21 cellular contexts compared by ENCODE assay signal in the genomic region with DNA sequence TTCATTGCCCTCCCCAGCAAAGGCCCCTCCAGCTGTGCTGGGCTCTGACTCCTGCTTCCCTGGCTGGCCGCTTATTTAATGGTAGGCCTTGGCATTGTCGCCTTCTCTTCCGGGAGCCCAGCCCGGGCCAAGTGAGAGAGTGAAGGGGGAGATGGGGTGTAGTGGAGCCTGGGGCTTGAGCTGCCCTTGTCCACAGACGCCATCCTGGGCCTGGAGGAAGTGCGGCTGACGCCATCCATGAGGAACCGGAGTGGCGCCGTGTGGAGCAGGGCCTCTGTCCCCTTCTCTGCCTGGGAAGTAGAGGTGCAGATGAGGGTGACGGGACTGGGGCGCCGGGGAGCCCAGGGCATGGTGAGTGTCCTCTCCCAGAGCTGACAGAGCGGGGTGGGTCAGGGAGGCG. TPM values are rescaled to one million over a fixed set of nuclear protein-coding genes. Genes with fewer than 3 reads are reported as not detected.
A peak's percentile ranks its signal among the peaks of the same experiment; 100 is the strongest.
DNase-seq lines count a peak whose midpoint lies in the region; ATAC-seq and TF ChIP-seq lines count a peak whose summit lies in the region.
"Had no signal": no experiment of that assay in that cellular context is flagged by ENCODE, and none has a peak within 500 bp of the region (broad histone marks: within the 10 kb centered on the region; RNA-seq: fewer than 3 reads in every experiment).

No MANE protein-coding gene starts in this region.

- H3K36me3 ChIP-seq in prostate gland (no peaks in the 10 kb centered on the region), PC-3 (ENCODE audit: low read depth, low read length) (no peaks in the 10 kb centered on the region)
- H3K36me3 ChIP-seq: BLaER1 treated with 17β-estradiol and CSF1 and Interleukin-3, amounts not matched to agents 10 nM and 100 nM had no signal

- ATAC-seq in right cardiac atrium (no peak), left ventricle myocardium superior (no peak), HG02798 (IDR thresholded peaks at IDR 0.05; ENCODE audit: poor library complexity, unreplicated experiment) (no peak), PC-3 (no peak)
- no peak for ATAC-seq in stimulated activated naive CD8-positive, alpha-beta T cell treated with anti-CD3 and anti-CD28 coated beads, Interleukin-15, Interleukin-2, amounts not matched to agents 100 U/mL and 50 U/mL, for 24 hours

- DNase-seq in right cardiac atrium (peak in 2 of 3 donors; percentile 19 to 44), left ventricle myocardium superior (no peak), prostate gland (ENCODE audit: low spot score) (no peak), PC-3 (no peak)
- DNase-seq in stimulated activated naive CD8-positive, alpha-beta T cell treated with anti-CD3 and anti-CD28 coated beads, Interleukin-15, Interleukin-2, amounts not matched to agents 100 U/mL and 50 U/mL, for 24 hours: no peak
- DNase-seq: CD8-positive, alpha-beta memory T cell; DMS53; EL; NCI-H1048; NCI-H1436; NCI-H2029; NCI-H2171 treated with DMSO at 0.1 percent for 48 hours; NCI-H446 treated with DMSO at 0.1 percent for 48 hours; NCI-H69; SIG-M5 had no signal

- POLR2A ChIA-PET in PC-3 (lab: Charles Lee; ENCODE audit: unreplicated experiment): no interaction called here

- peaks cover 3% of the 10 kb centered on the region for H3K4me1 ChIP-seq in right cardiac atrium (ENCODE audit: control insufficient read depth, insufficient read depth, low read length)
- peaks cover 29% of the 10 kb centered on the region for H3K4me1 ChIP-seq in prostate gland (replicated peaks)
- H3K4me1 ChIP-seq in PC-3 (ENCODE audit: insufficient read depth, low read length): peaks cover 34% of the 10 kb centered on the region

- H3K27me3 ChIP-seq in right cardiac atrium (ENCODE audit: control insufficient read depth, insufficient read depth) (no peaks in the 10 kb centered on the region), prostate gland (replicated peaks; ENCODE audit: insufficient read depth) (no peaks in the 10 kb centered on the region), PC-3 (ENCODE audit: low read length) (no peaks in the 10 kb centered on the region)
- H3K27me3 ChIP-seq: BLaER1 treated with 17β-estradiol and CSF1 and Interleukin-3, amounts not matched to agents 10 nM and 100 nM had no signal

- H3K4me2 ChIP-seq in PC-3 (ENCODE audit: low read length): no peak overlapping the region

- CTCF ChIA-PET in PC-3 (lab: Charles Lee): no interaction called here

- TF ChIP-seq POLR2A in prostate gland (IDR thresholded peaks at IDR 0.05): no peak

- H3K27ac ChIP-seq in right cardiac atrium (ENCODE audit: low read length): peak overlapping the region; percentile 48
- peak overlapping the region; percentile 98 for H3K27ac ChIP-seq in VCaP
- H3K27ac ChIP-seq in prostate gland: peak overlapping the region; percentile 91 to 92
- H3K27ac ChIP-seq in PC-3 (ENCODE audit: low read length): no peak overlapping the region
- H3K27ac ChIP-seq: BLaER1 treated with 17β-estradiol and CSF1 and Interleukin-3, amounts not matched to agents 10 nM and 100 nM; HL-60 had no signal

- intact Hi-C loops in right cardiac atrium (cut with DNase I): no loop called here
- intact Hi-C loops in left ventricle myocardium superior (cut with micrococcal nuclease): no loop called here
- intact Hi-C loops in prostate gland (cut with DNase I): no loop called here
- intact Hi-C loops in PC-3 (cut with micrococcal nuclease): no loop called here

- no peaks in the 10 kb centered on the region for H3K9me2 ChIP-seq in PC-3 (replicated peaks; ENCODE audit: low read length)

- TF ChIP-seq CTCF in VCaP (conservative IDR thresholded peaks at IDR 0.05) (no peak), prostate gland (IDR thresholded peaks at IDR 0.05) (no peak), PC-3 (conservative IDR thresholded peaks at IDR 0.05; ENCODE audit: low read depth, low read length) (no peak)

- BruUV-seq in PC-3 (replicated peaks; lab: Mats Ljungman, UMichigan): no TSS peak

- no peaks in the 10 kb centered on the region for H3F3A ChIP-seq in PC-3 (ENCODE audit: low read length, unreplicated experiment)

- H3K9me3 ChIP-seq in right cardiac atrium (ENCODE audit: control insufficient read depth, low read length) (no peaks in the 10 kb centered on the region), prostate gland (no peaks in the 10 kb centered on the region), PC-3 (ENCODE audit: low read length) (no peaks in the 10 kb centered on the region)
- H3K9me3 ChIP-seq: BLaER1 treated with 17β-estradiol and CSF1 and Interleukin-3, amounts not matched to agents 10 nM and 100 nM had no signal

- no peak overlapping the region for H2AFZ ChIP-seq in PC-3 (ENCODE audit: low read length)

- 84% methylated on average over 15 of the region's 15 CpGs for WGBS in right cardiac atrium
- WGBS in prostate gland: 75% methylated on average over 15 of the region's 15 CpGs

- no peak overlapping the region for H3K4me3 ChIP-seq in right cardiac atrium (ENCODE audit: low read length)
- H3K4me3 ChIP-seq in prostate gland: no peak overlapping the region
- H3K4me3 ChIP-seq in PC-3 (ENCODE audit: low read length): no peak overlapping the region
- H3K4me3 ChIP-seq: BLaER1 treated with 17β-estradiol and CSF1 and Interleukin-3, amounts not matched to agents 10 nM and 100 nM had no signal

- no peaks in the 10 kb centered on the region for H4K20me1 ChIP-seq in PC-3 (ENCODE audit: low read length)

- no peak overlapping the region for H3K9ac ChIP-seq in PC-3 (ENCODE audit: low read length)

- no peaks in the 10 kb centered on the region for H3K79me2 ChIP-seq in PC-3 (ENCODE audit: low read length)

RNA-seq across cellular contexts. Expression of gene LMAN1L, which starts 3.3 kb away (rescaled TPM):
- total RNA-seq in right cardiac atrium (100 to 1,000 TPM in 3 of 4 donors, 10 to 100 TPM in 1; 66.2 to 216 (median 131) TPM), left ventricle myocardium superior (23.5 TPM), prostate gland (100 to 1,000 TPM; 219 to 229 TPM), PC-3 (2014; rRNA removed) (not detected in 2 replicates)
- 84.7 TPM for polyA plus RNA-seq in right cardiac atrium
- total RNA-seq: H1, M059J had no signal
- polyA plus RNA-seq: CD8-positive, alpha-beta memory T cell; H1 had no signal

RNA-seq across cellular contexts. Expression of gene CPLX3, which starts 10.5 kb away (rescaled TPM):
- total RNA-seq in right cardiac atrium (10 to 100 TPM; 13.0 to 31.0 (median 20.9) TPM), left ventricle myocardium superior (4.1 TPM), prostate gland (10 to 100 TPM; 40.5 to 59.8 TPM), PC-3 (2014; rRNA removed) (not detected in 2 replicates)
- 13.3 TPM for polyA plus RNA-seq in right cardiac atrium
- total RNA-seq: CD8-positive, alpha-beta memory T cell; H1; M059J had no signal
- polyA plus RNA-seq: CD8-positive, alpha-beta memory T cell had no signal

RNA-seq across cellular contexts. Expression of gene ULK3, which starts 27.0 kb away (rescaled TPM):
- 10 to 100 TPM; 34.9 to 49.3 (median 45.9) TPM for total RNA-seq in right cardiac atrium
- polyA plus RNA-seq in right cardiac atrium: 35.0 TPM
- total RNA-seq in left ventricle myocardium superior: 47.5 TPM
- 10 to 100 TPM; 44.6 to 98.5 TPM for total RNA-seq in prostate gland
- 20.3 and 29.7 TPM in 2 replicates for total RNA-seq in PC-3 (2014; rRNA removed)

RNA-seq across cellular contexts. Expression of gene CSK, which starts 34.1 kb away (rescaled TPM):
- total RNA-seq in right cardiac atrium (10 to 100 TPM; 52.9 to 68.3 (median 60.9) TPM), left ventricle myocardium superior (45.8 TPM), prostate gland (10 to 100 TPM; 45.3 to 57.0 TPM), PC-3 (2014; rRNA removed) (38.0 and 50.3 TPM in 2 replicates)
- 44.3 TPM for polyA plus RNA-seq in right cardiac atrium

RNA-seq across cellular contexts. Expression of gene SCAMP2, which starts 57.2 kb away (rescaled TPM):
- total RNA-seq in right cardiac atrium: 10 to 100 TPM; 52.2 to 67.1 (median 61.7) TPM
- 36.1 TPM for polyA plus RNA-seq in right cardiac atrium
- total RNA-seq in left ventricle myocardium superior: 46.2 TPM
- total RNA-seq in prostate gland: 100 to 1,000 TPM; 101 to 103 TPM
- total RNA-seq in PC-3 (2014; rRNA removed): 30.1 and 39.1 TPM in 2 replicates

Comparison
In these comparisons a context has a peak if more than half of its experiments do, and no peak if none do; other contexts are left out.
1. DNase-seq: peak in right cardiac atrium (2 of 3); none in left ventricle myocardium superior (single experiment), prostate gland (single experiment), stimulated activated naive CD8-positive, alpha-beta T cell treated with anti-CD3 and anti-CD28 coated beads, Interleukin-15, Interleukin-2, amounts not matched to agents 100 U/mL and 50 U/mL, for 24 hours (single experiment) and PC-3 (single experiment).
2. RNA of gene LMAN1L, which starts 3.3 kb away (total RNA-seq): 219 to 229 TPM in prostate gland, 66.2 to 216 TPM in right cardiac atrium and 23.5 TPM in left ventricle myocardium superior (single experiment); not detected in PC-3; every median in the first group is over 10 times any median in the second.